8 cellular contexts compared by ENCODE assay signal in genomic region chr7:74365320-74366022, GRCh38.
DNase-seq lines count a peak whose midpoint lies in the region; ATAC-seq and TF ChIP-seq lines count a peak whose summit lies in the region.

No MANE protein-coding gene starts in this region.

- TF ChIP-seq POLR2A in stomach (IDR thresholded peaks at IDR 0.05) = no peak

- H3K4me3 ChIP-seq in stomach = no peak overlapping the region

- WGBS in stomach, 5 donors = 61 to 69% (median 68%) methylated on average over 10 of the region's 10 CpGs

- no peaks in the 10 kb centered on the region for H3K9me3 Mint-ChIP-seq in activated T-helper 2 cell treated with anti-CD3 and anti-CD28 coated beads, Interferon-gamma antibody, Interleukin-2, Interleukin-4, amounts not matched to agents 10 μg/mL and 5 μg/mL and 100 μg/mL, durations not matched to agents 14 hours and 24 hours and 36 hours

- no peaks in the 10 kb centered on the region for H3K9me3 ChIP-seq in stomach

- no peak overlapping the region for H3K27ac Mint-ChIP-seq in activated T-helper 2 cell treated with anti-CD3 and anti-CD28 coated beads, Interferon-gamma antibody, Interleukin-2, Interleukin-4, amounts not matched to agents 10 μg/mL and 5 μg/mL and 100 μg/mL, durations not matched to agents 14 hours and 24 hours and 36 hours

- no peaks in the 10 kb centered on the region for H3K27me3 ChIP-seq in stomach

- H3K36me3 Mint-ChIP-seq in activated T-helper 2 cell treated with anti-CD3 and anti-CD28 coated beads, Interferon-gamma antibody, Interleukin-2, Interleukin-4, amounts not matched to agents 10 μg/mL and 5 μg/mL and 100 μg/mL, durations not matched to agents 14 hours and 24 hours and 36 hours (ENCODE audit: low read depth) = no peaks in the 10 kb centered on the region

- POLR2A ChIA-PET in GM10248 (lab: Yijun Ruan, JAX) = interaction anchor here (0.6 kb wide), 1 partner anchor 91 kb away, joined by 4 read pairs; no protein-coding TSS in a partner anchor

- no peak overlapping the region for H3K4me3 Mint-ChIP-seq in activated T-helper 2 cell treated with anti-CD3 and anti-CD28 coated beads, Interferon-gamma antibody, Interleukin-2, Interleukin-4, amounts not matched to agents 10 μg/mL and 5 μg/mL and 100 μg/mL, durations not matched to agents 14 hours and 24 hours and 36 hours (ENCODE audit: low read depth)

- H3K4me1 Mint-ChIP-seq in activated T-helper 2 cell treated with anti-CD3 and anti-CD28 coated beads, Interferon-gamma antibody, Interleukin-2, Interleukin-4, amounts not matched to agents 10 μg/mL and 5 μg/mL and 100 μg/mL, durations not matched to agents 14 hours and 24 hours and 36 hours (ENCODE audit: low read depth) = no peaks in the 10 kb centered on the region

- CTCF ChIA-PET in GM10248 (lab: Yijun Ruan, JAX) = interaction anchor here (0.9 to 1.4 kb wide), 4 partner anchors 10 to 159 kb away, joined by 3 to 4 read pairs (median 3); no protein-coding TSS in a partner anchor

- intact Hi-C loops in stomach (cut with DNase I; ENCODE audit: low total_unique reads) = no loop called here
- intact Hi-C loops in activated T-helper 2 cell treated with anti-CD3 and anti-CD28 coated beads, Interferon-gamma antibody, Interleukin-2, Interleukin-4, amounts not matched to agents 10 μg/mL and 5 μg/mL and 100 μg/mL, durations not matched to agents 14 hours and 24 hours and 36 hours (cut with micrococcal nuclease) = no loop called here

- peaks cover 0 to under 1% (median 0%) of the 10 kb centered on the region in 4 donors for H3K4me1 ChIP-seq in stomach

- TF ChIP-seq CTCF in stomach (IDR thresholded peaks at IDR 0.05) = no peak
- TF ChIP-seq CTCF in GM10248 (IDR thresholded peaks at IDR 0.05; ENCODE audit: control extremely low read depth, extremely low read depth, low read depth, missing control alignments) = no peak

- DNase-seq in GM03348 (ENCODE audit: low spot score) (peak; percentile 80), NCI-H460 (ENCODE audit: extremely low read depth, low read depth) (peak; percentile 58), dermis microvascular lymphatic vessel endothelial cell (ENCODE audit: low read depth in 2 of 2) (peak; percentile 49 to 60), middle frontal gyrus (ENCODE audit: extremely low spot score, low spot score) (peak; percentile 70), stomach (no peak), GM10248 (ENCODE audit: extremely low spot score) (no peak)
- DNase-seq in activated T-helper 2 cell treated with anti-CD3 and anti-CD28 coated beads, Interferon-gamma antibody, Interleukin-2, Interleukin-4, amounts not matched to agents 10 μg/mL and 5 μg/mL and 100 μg/mL, durations not matched to agents 14 hours and 24 hours and 36 hours (ENCODE audit: low spot score) = no peak

- ATAC-seq in GM18909 (IDR thresholded peaks at IDR 0.05; ENCODE audit: poor library complexity, unreplicated experiment) = no peak

- no peak overlapping the region for H3K27ac ChIP-seq in stomach

- H3K27me3 Mint-ChIP-seq in activated T-helper 2 cell treated with anti-CD3 and anti-CD28 coated beads, Interferon-gamma antibody, Interleukin-2, Interleukin-4, amounts not matched to agents 10 μg/mL and 5 μg/mL and 100 μg/mL, durations not matched to agents 14 hours and 24 hours and 36 hours (ENCODE audit: low read depth) = no peaks in the 10 kb centered on the region

- H3K36me3 ChIP-seq in stomach = peaks cover 11 to 70% (median 54%) of the 10 kb centered on the region in 4 donors

- TF ChIP-seq EP300 in stomach (IDR thresholded peaks at IDR 0.05) = no peak

Comparison
In these comparisons a context has a peak if more than half of its experiments do, and no peak if none do; other contexts are left out.
1. DNase-seq: peak in GM03348 (single experiment), NCI-H460 (single experiment), dermis microvascular lymphatic vessel endothelial cell (2 of 2) and middle frontal gyrus (single experiment); none in stomach (single experiment), GM10248 (single experiment) and activated T-helper 2 cell treated with anti-CD3 and anti-CD28 coated beads, Interferon-gamma antibody, Interleukin-2, Interleukin-4, amounts not matched to agents 10 μg/mL and 5 μg/mL and 100 μg/mL, durations not matched to agents 14 hours and 24 hours and 36 hours (single experiment).